In the genomic region with DNA sequence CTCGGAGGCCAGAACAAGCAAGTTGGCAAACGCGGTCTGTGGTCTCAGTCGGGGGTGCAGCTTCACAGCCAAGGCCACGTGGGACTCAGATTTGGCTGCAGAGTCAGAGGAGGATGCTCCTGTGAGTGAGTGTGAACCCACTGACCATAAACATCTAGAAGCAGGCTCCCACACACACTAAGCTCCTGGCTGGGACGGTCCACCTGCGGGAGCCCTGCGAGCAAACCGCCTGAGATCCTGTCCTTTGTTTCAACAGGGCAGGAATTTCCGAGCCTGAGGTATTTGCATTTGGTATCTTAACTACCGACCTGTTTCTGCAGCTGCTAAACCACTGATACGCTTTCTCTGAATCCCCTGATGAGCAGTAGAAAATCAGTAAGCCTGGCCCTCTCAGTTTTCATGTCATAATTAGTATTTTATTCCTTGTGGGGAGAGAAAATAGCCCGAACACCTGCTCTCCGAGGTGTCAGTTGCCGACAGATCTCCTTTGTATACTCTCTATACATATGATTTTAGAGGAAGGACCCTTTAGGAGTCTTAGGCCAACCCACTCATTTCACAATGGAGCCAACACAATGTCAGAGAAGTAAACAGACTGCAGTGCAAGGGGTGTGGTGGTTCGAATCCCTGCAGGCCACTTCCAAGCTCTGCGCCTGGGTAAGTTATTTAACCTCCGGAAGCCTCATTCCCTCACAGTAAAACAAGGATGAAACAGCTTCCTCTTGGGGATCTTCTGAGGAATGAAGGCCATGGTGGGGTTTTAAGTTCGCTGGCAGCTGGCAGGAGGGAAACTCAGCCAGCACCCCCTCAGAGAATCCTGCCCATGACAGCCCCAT, we compare ENCODE assay signal across 10 cellular contexts. TPM values are rescaled to one million over a fixed set of nuclear protein-coding genes. Genes with fewer than 3 reads are reported as not detected.
DNase-seq lines count a peak whose midpoint lies in the region; ATAC-seq and TF ChIP-seq lines count a peak whose summit lies in the region.
"Had no signal": no experiment of that assay in that cellular context is flagged by ENCODE, and none has a peak within 500 bp of the region (broad histone marks: within the 10 kb centered on the region; RNA-seq: fewer than 3 reads in every experiment).

No MANE protein-coding gene starts in this region.

- POLR2A ChIA-PET in WTC11 (lab: Charles Lee) (interaction anchor here (0.6 to 1.9 kb wide), 13 partner anchors 13 to 173 kb away, joined by 3 to 19 read pairs (median 4); a partner anchor contains a TSS), PC-3 (lab: Charles Lee; ENCODE audit: unreplicated experiment) (interaction anchor here (0.6 kb wide), 1 partner anchor 47 kb away, joined by 5 read pairs; no protein-coding TSS in a partner anchor)

- H3K9me2 ChIP-seq in PC-3 (replicated peaks; ENCODE audit: low read length), result no peaks in the 10 kb centered on the region

- H3K27me3 Mint-ChIP-seq in WTC11 (ENCODE audit: low read depth), result no peaks in the 10 kb centered on the region

- peak; percentile 63 for ATAC-seq in GM19395 (IDR thresholded peaks at IDR 0.05; ENCODE audit: unreplicated experiment)
- peak; percentile 44 for ATAC-seq in HG03520 (IDR thresholded peaks at IDR 0.05; ENCODE audit: unreplicated experiment)
- ATAC-seq in WTC11, result peak; percentile 85
- no peak for ATAC-seq in PC-3

- H3K9me3 ChIP-seq in parathyroid adenoma (ENCODE audit: control insufficient read depth, low read length), result no peaks in the 10 kb centered on the region
- H3K9me3 ChIP-seq in PC-3 (ENCODE audit: low read length), result no peaks in the 10 kb centered on the region
- H3K9me3 ChIP-seq: upper lobe of left lung had no signal

- TF ChIP-seq CTCF in WTC11 (IDR thresholded peaks at IDR 0.05) (no peak), parathyroid adenoma (IDR thresholded peaks at IDR 0.05) (no peak), PC-3 (conservative IDR thresholded peaks at IDR 0.05; ENCODE audit: low read depth, low read length) (no peak)

- H3K9me3 Mint-ChIP-seq in WTC11, result no peaks in the 10 kb centered on the region
- H3K9me3 Mint-ChIP-seq: T-helper 2 cell treated with Interferon-gamma antibody and Interleukin-4, amounts not matched to agents 5 μg/mL and 100 μg/mL, for 36 hours had no signal

- peak; percentile 80 for DNase-seq in WTC11 (ENCODE audit: low spot score)
- DNase-seq in cerebellar nuclear complex (lab: John Stamatoyannopoulos, UW), result no peak
- DNase-seq in activated CD8-positive, alpha-beta memory T cell treated with anti-CD3 and anti-CD28 coated beads, Interleukin-2, amount 50 U/mL, for 48 hours, result no peak
- DNase-seq in PC-3, result no peak
- DNase-seq in activated naive CD4-positive, alpha-beta T cell (lab: John Stamatoyannopoulos, UW), result no peak
- DNase-seq: upper lobe of left lung had no signal

- no TSS peak for BruUV-seq in PC-3 (replicated peaks; lab: Mats Ljungman, UMichigan)

- H3K4me1 Mint-ChIP-seq in WTC11, result peaks cover 52% of the 10 kb centered on the region

- intact Hi-C loops in PC-3 (cut with micrococcal nuclease), result no loop called here

- H3K9ac ChIP-seq in parathyroid adenoma (no peak overlapping the region), PC-3 (ENCODE audit: low read length) (no peak overlapping the region)

- H3K4me3 Mint-ChIP-seq in WTC11, result peak overlapping the region; percentile 12
- H3K4me3 Mint-ChIP-seq: T-helper 2 cell treated with Interferon-gamma antibody and Interleukin-4, amounts not matched to agents 5 μg/mL and 100 μg/mL, for 36 hours had no signal

- H3K4me1 ChIP-seq in parathyroid adenoma (peaks cover 7% of the 10 kb centered on the region), PC-3 (ENCODE audit: insufficient read depth, low read length) (peaks cover 13% of the 10 kb centered on the region)

- peaks cover 4% of the 10 kb centered on the region; the same call in 1 of the 2 replicates for H3K36me3 Mint-ChIP-seq in WTC11

- H3K36me3 ChIP-seq in parathyroid adenoma (ENCODE audit: control insufficient read depth, insufficient read depth, low read length) (no peaks in the 10 kb centered on the region), PC-3 (ENCODE audit: low read depth, low read length) (no peaks in the 10 kb centered on the region)
- H3K36me3 ChIP-seq: upper lobe of left lung had no signal

- H3K4me3 ChIP-seq in parathyroid adenoma (ENCODE audit: low read depth, low read length) (no peak overlapping the region), PC-3 (ENCODE audit: low read length) (no peak overlapping the region)
- H3K4me3 ChIP-seq: upper lobe of left lung had no signal

- no peak overlapping the region for H3K4me2 ChIP-seq in parathyroid adenoma (ENCODE audit: low read length)
- H3K4me2 ChIP-seq in PC-3 (ENCODE audit: low read length), result no peak overlapping the region

- H4K20me1 ChIP-seq in PC-3 (ENCODE audit: low read length), result no peaks in the 10 kb centered on the region

- H3K27ac Mint-ChIP-seq in WTC11, result peak overlapping the region; percentile 100
- H3K27ac Mint-ChIP-seq: T-helper 2 cell treated with Interferon-gamma antibody and Interleukin-4, amounts not matched to agents 5 μg/mL and 100 μg/mL, for 36 hours had no signal

- peak overlapping the region; percentile 10 for H2AFZ ChIP-seq in parathyroid adenoma
- no peak overlapping the region for H2AFZ ChIP-seq in PC-3 (ENCODE audit: low read length)

- H3F3A ChIP-seq in PC-3 (ENCODE audit: low read length, unreplicated experiment), result no peaks in the 10 kb centered on the region

- CTCF ChIA-PET in WTC11 (lab: Charles Lee), result interaction anchor here (0.6 to 1.6 kb wide), 12 partner anchors 14 to 197 kb away, joined by 3 to 15 read pairs (median 4); no protein-coding TSS in a partner anchor
- CTCF ChIA-PET in PC-3 (lab: Charles Lee), result no interaction called here

- no peaks in the 10 kb centered on the region for H3K79me2 ChIP-seq in parathyroid adenoma
- no peaks in the 10 kb centered on the region for H3K79me2 ChIP-seq in PC-3 (ENCODE audit: low read length)

- H3K27ac ChIP-seq in parathyroid adenoma (no peak overlapping the region), PC-3 (ENCODE audit: low read length) (no peak overlapping the region)
- H3K27ac ChIP-seq: upper lobe of left lung had no signal

- H3K27me3 ChIP-seq in parathyroid adenoma (ENCODE audit: control insufficient read depth, insufficient read depth, low read length) (no peaks in the 10 kb centered on the region), PC-3 (ENCODE audit: low read length) (no peaks in the 10 kb centered on the region)
- H3K27me3 ChIP-seq: upper lobe of left lung had no signal

TF ChIP-seq in WTC11, 78 proteins besides CTCF, POLR2A, EP300 and RAD21:
- TF ChIP-seq ZNF423 (CRISPR knock-in tag; IDR thresholded peaks at IDR 0.05), result peak; percentile 9; the same call in 1 of the 2 replicates
- TF ChIP-seq, protein P1, sequence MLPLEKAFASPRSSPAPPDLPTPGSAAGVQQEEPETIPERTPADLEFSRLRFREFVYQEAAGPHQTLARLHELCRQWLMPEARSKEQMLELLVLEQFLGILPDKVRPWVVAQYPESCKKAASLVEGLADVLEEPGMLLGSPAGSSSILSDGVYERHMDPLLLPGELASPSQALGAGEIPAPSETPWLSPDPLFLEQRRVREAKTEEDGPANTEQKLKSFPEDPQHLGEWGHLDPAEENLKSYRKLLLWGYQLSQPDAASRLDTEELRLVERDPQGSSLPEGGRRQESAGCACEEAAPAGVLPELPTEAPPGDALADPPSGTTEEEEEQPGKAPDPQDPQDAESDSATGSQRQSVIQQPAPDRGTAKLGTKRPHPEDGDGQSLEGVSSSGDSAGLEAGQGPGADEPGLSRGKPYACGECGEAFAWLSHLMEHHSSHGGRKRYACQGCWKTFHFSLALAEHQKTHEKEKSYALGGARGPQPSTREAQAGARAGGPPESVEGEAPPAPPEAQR (CRISPR knock-in tag; IDR thresholded peaks at IDR 0.05), result 0 out of 2 replicates have a peak, but pooled peaks have one; percentile 34
- TF ChIP-seq, protein P2, sequence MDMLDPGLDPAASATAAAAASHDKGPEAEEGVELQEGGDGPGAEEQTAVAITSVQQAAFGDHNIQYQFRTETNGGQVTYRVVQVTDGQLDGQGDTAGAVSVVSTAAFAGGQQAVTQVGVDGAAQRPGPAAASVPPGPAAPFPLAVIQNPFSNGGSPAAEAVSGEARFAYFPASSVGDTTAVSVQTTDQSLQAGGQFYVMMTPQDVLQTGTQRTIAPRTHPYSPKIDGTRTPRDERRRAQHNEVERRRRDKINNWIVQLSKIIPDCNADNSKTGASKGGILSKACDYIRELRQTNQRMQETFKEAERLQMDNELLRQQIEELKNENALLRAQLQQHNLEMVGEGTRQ (CRISPR knock-in tag; IDR thresholded peaks at IDR 0.05), result peak; percentile 46; the same call in 1 of the 2 replicates
- TF ChIP-seq TEAD1 (CRISPR knock-in tag; IDR thresholded peaks at IDR 0.05), result no peak; the same call in 1 of the 2 replicates
- TF ChIP-seq, protein P3, sequence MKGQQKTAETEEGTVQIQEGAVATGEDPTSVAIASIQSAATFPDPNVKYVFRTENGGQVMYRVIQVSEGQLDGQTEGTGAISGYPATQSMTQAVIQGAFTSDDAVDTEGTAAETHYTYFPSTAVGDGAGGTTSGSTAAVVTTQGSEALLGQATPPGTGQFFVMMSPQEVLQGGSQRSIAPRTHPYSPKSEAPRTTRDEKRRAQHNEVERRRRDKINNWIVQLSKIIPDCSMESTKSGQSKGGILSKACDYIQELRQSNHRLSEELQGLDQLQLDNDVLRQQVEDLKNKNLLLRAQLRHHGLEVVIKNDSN (CRISPR knock-in tag; IDR thresholded peaks at IDR 0.05), result peak; percentile 27; the same call in 1 of the 2 replicates
- no peak for TF ChIP-seq PRRX2 (CRISPR knock-in tag; IDR thresholded peaks at IDR 0.05)
- TF ChIP-seq SMAD3 (CRISPR knock-in tag; IDR thresholded peaks at IDR 0.05; ENCODE audit: borderline replicate concordance), result 0 out of 2 replicates have a peak, but pooled peaks have one; percentile 57
- TF ChIP-seq, protein P4, sequence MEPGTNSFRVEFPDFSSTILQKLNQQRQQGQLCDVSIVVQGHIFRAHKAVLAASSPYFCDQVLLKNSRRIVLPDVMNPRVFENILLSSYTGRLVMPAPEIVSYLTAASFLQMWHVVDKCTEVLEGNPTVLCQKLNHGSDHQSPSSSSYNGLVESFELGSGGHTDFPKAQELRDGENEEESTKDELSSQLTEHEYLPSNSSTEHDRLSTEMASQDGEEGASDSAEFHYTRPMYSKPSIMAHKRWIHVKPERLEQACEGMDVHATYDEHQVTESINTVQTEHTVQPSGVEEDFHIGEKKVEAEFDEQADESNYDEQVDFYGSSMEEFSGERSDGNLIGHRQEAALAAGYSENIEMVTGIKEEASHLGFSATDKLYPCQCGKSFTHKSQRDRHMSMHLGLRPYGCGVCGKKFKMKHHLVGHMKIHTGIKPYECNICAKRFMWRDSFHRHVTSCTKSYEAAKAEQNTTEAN (CRISPR knock-in tag; IDR thresholded peaks at IDR 0.05), result peak; percentile 65; the same call in 1 of the 2 replicates
- TF ChIP-seq, protein P5, sequence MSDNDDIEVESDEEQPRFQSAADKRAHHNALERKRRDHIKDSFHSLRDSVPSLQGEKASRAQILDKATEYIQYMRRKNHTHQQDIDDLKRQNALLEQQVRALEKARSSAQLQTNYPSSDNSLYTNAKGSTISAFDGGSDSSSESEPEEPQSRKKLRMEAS (CRISPR knock-in tag; IDR thresholded peaks at IDR 0.05), result peak; percentile 55; the same call in 1 of the 2 replicates

RNA-seq across cellular contexts. Expression of a gene that starts 41.0 kb away (rescaled TPM):
- total RNA-seq in WTC11 (2021), result 61.1 to 63.8 TPM (median 62.4 TPM) in 3 replicates
- 14.2 and 15.3 TPM in 2 replicates for total RNA-seq in PC-3 (2014; rRNA removed)
